Comparison of ENCODE assay signal across 9 cellular contexts in the genomic region with DNA sequence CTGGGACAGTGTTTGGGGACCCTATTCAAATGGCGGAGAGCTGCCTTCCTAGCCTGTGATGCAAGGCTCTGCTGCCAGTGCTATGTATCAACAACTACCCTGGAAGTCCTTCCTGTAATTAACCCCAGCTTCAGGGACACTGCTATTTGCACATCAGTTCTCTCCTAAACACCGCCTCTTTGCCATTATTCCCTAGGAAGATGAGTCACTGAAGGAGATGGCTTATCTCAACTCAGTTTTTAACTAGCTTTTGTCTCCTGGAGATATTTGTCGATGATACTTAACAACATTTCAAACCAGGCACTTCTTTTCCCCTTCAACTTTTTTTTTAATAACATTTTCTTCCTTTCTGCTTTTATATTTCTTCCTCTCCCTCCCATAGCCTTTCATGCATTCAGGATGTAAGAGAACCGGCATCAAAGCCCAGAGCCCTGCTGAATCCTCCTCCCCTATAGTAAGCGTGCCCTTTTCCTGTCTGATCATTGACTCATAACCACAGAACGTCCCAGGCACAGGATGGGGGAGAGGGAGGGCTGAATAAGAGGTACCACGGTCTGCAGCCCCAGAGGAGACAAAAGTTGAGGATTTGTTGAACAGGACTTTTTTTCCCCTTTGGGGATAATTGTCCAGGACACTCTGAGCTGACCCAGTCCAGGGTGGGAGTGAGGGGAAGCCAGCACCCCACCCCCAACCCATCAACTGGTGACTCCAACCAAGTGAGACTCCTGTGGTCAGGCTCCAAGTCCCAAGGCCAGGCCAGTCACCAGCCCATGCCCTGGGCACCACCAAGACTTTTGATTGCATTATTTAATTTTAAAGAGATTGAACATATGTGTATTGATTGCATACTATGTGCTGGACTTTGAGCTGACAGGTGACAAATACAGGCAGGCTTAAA.
DNase-seq lines count a peak whose midpoint lies in the region; ATAC-seq and TF ChIP-seq lines count a peak whose summit lies in the region.
"Had no signal": no experiment of that assay in that cellular context is flagged by ENCODE, and none has a peak within 500 bp of the region (broad histone marks: within the 10 kb centered on the region; RNA-seq: fewer than 3 reads in every experiment).

No MANE protein-coding gene starts in this region.

- no peak overlapping the region for H3K4me3 ChIP-seq in esophagus squamous epithelium

- H3K27ac Mint-ChIP-seq in natural killer cell treated with Interleukin-12 subunit alpha and Interleukin-12 subunit beta and Interleukin-15 and Interleukin-18, amount 100 ng/mL, for 72 hours, result no peak overlapping the region
- no peak overlapping the region for H3K27ac Mint-ChIP-seq in natural killer cell

- H3K27me3 ChIP-seq in foreskin keratinocyte, result no peaks in the 10 kb centered on the region
- H3K27me3 ChIP-seq in esophagus squamous epithelium, result no peaks in the 10 kb centered on the region

- TF ChIP-seq POLR2A in esophagus squamous epithelium (IDR thresholded peaks at IDR 0.05), result no peak

- H3K36me3 ChIP-seq in esophagus squamous epithelium, result no peaks in the 10 kb centered on the region

- H3K9me3 ChIP-seq in esophagus squamous epithelium, result no peaks in the 10 kb centered on the region

- H3K27me3 Mint-ChIP-seq in natural killer cell treated with Interleukin-12 subunit alpha and Interleukin-12 subunit beta and Interleukin-15 and Interleukin-18, amount 100 ng/mL, for 72 hours, result no peaks in the 10 kb centered on the region
- H3K27me3 Mint-ChIP-seq in natural killer cell (ENCODE audit: low read depth in 2 of 2), result no peaks in the 10 kb centered on the region

- no peaks in the 10 kb centered on the region for H3K4me1 Mint-ChIP-seq in natural killer cell treated with Interleukin-12 subunit alpha and Interleukin-12 subunit beta and Interleukin-15 and Interleukin-18, amount 100 ng/mL, for 72 hours (ENCODE audit: low read depth in 2 of 2)
- H3K4me1 Mint-ChIP-seq in natural killer cell, result no peaks in the 10 kb centered on the region

- intact Hi-C loops in natural killer cell (cut with micrococcal nuclease) (no loop called here), esophagus squamous epithelium (cut with DNase I) (no loop called here)

- peaks cover 10% of the 10 kb centered on the region for H3K9me3 Mint-ChIP-seq in natural killer cell treated with Interleukin-12 subunit alpha and Interleukin-12 subunit beta and Interleukin-15 and Interleukin-18, amount 100 ng/mL, for 72 hours
- H3K9me3 Mint-ChIP-seq in natural killer cell, result peaks cover 3% of the 10 kb centered on the region in 2 donors

- H3K36me3 Mint-ChIP-seq in natural killer cell treated with Interleukin-12 subunit alpha and Interleukin-12 subunit beta and Interleukin-15 and Interleukin-18, amount 100 ng/mL, for 72 hours, result no peaks in the 10 kb centered on the region
- no peaks in the 10 kb centered on the region for H3K36me3 Mint-ChIP-seq in natural killer cell

- no peak for TF ChIP-seq CTCF in natural killer cell (IDR thresholded peaks at IDR 0.05)
- TF ChIP-seq CTCF in foreskin keratinocyte (conservative IDR thresholded peaks at IDR 0.05), result no peak
- TF ChIP-seq CTCF in esophagus squamous epithelium (IDR thresholded peaks at IDR 0.05), result no peak

- peak; percentile 38 to 57 for ATAC-seq in natural killer cell treated with Interleukin-12 subunit alpha and Interleukin-12 subunit beta and Interleukin-15 and Interleukin-18, amount 100 ng/mL, for 72 hours
- ATAC-seq in natural killer cell (no peak), foreskin keratinocyte (peak; percentile 98)

- no peak overlapping the region for H3K4me3 Mint-ChIP-seq in natural killer cell treated with Interleukin-12 subunit alpha and Interleukin-12 subunit beta and Interleukin-15 and Interleukin-18, amount 100 ng/mL, for 72 hours
- no peak overlapping the region for H3K4me3 Mint-ChIP-seq in natural killer cell

- H3K27ac ChIP-seq in foreskin keratinocyte, result peak overlapping the region; percentile 24
- H3K27ac ChIP-seq in esophagus squamous epithelium, result no peak overlapping the region

- 6 to 22% methylated on average over 5 to 6 of the region's 7 CpGs for WGBS in esophagus squamous epithelium, 2 donors

- no peak for DNase-seq in natural killer cell treated with Interleukin-12 subunit alpha and Interleukin-12 subunit beta and Interleukin-15 and Interleukin-18, amount 100 ng/mL, for 72 hours (ENCODE audit: low spot score)
- no peak for DNase-seq in natural killer cell
- peak; percentile 2 for DNase-seq in SKM-1 (lab: John Stamatoyannopoulos, UW; ENCODE audit: unreplicated experiment)
- peak; percentile 84 to 93 for DNase-seq in foreskin keratinocyte
- no peak for DNase-seq in GOT3 (lab: John Stamatoyannopoulos, UW)
- no peak for DNase-seq in GDM1 (lab: John Stamatoyannopoulos, UW)
- no peak for DNase-seq in NCI-H446 (lab: John Stamatoyannopoulos, UW)
- no peak for DNase-seq in esophagus squamous epithelium (lab: John Stamatoyannopoulos, UW)
- DNase-seq: stimulated activated CD4-positive, alpha-beta T cell treated with anti-CD3 and anti-CD28 coated beads, Interleukin-2, amount 100 ng/mL, for 48 hours had no signal

- H3K4me1 ChIP-seq in foreskin keratinocyte (peaks cover 15% of the 10 kb centered on the region), esophagus squamous epithelium (no peaks in the 10 kb centered on the region)

Comparison
In these comparisons a context has a peak if more than half of its experiments do, and no peak if none do; other contexts are left out.
1. ATAC-seq: peak in natural killer cell treated with Interleukin-12 subunit alpha and Interleukin-12 subunit beta and Interleukin-15 and Interleukin-18, amount 100 ng/mL, for 72 hours (2 of 2) and foreskin keratinocyte (single experiment); none in natural killer cell (0 of 3).
2. DNase-seq: peak in SKM-1 (single experiment) and foreskin keratinocyte (2 of 2); none in natural killer cell treated with Interleukin-12 subunit alpha and Interleukin-12 subunit beta and Interleukin-15 and Interleukin-18, amount 100 ng/mL, for 72 hours (single experiment), natural killer cell (single experiment), GOT3 (single experiment), GDM1 (single experiment), NCI-H446 (0 of 2) and esophagus squamous epithelium (single experiment).